ENCODE assay signal across 20 cellular contexts in the genomic region with DNA sequence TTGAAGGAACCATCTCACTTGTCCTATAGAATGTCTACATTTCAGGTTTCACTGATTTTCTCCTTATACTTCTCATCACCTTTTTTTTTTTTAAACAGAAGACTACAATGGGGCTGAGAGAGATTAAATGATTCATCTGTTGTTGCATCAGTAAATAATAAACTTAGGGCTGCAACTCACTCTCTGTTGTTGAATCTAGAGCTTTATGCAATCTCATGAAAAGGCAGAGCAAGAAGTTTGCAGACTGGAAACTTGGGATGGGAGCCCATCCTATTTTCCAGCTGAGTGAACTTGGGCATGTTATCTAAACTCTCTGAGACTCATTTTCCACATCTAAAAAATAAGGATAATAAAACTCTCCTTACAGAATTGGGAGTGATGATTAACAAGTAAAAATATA. TPM values are rescaled to one million over a fixed set of nuclear protein-coding genes. Genes with fewer than 3 reads are reported as not detected.
DNase-seq lines count a peak whose midpoint lies in the region; ATAC-seq, FAIRE-seq and TF ChIP-seq lines count a peak whose summit lies in the region.
"Had no signal": no experiment of that assay in that cellular context is flagged by ENCODE, and none has a peak within 500 bp of the region (broad histone marks: within the 10 kb centered on the region; RNA-seq: fewer than 3 reads in every experiment).

No MANE protein-coding gene starts in this region.

- no peaks in the 10 kb centered on the region for H3K27me3 Mint-ChIP-seq in astrocyte (ENCODE audit: low read depth, unreplicated experiment)

- H4K20me1 ChIP-seq in astrocyte (ENCODE audit: insufficient read depth, low read length) = no peaks in the 10 kb centered on the region

- H3K36me3 ChIP-seq in HEK293 (ENCODE audit: control insufficient read depth in 2 of 2, insufficient read depth in 1 of 2, low read length in 2 of 2) (no peaks in the 10 kb centered on the region), astrocyte (ENCODE audit: insufficient read depth, low read length) (no peaks in the 10 kb centered on the region), thoracic aorta (no peaks in the 10 kb centered on the region), prostate gland (no peaks in the 10 kb centered on the region)
- H3K36me3 ChIP-seq: neutrophil, Peyer's patch, tibial nerve had no signal

- DNase-seq in astrocyte (ENCODE audit: low read depth) (peak; percentile 58), fibroblast of pulmonary artery (ENCODE audit: low read depth) (peak; percentile 66), thoracic aorta (ENCODE audit: low spot score) (no peak), prostate gland (ENCODE audit: low spot score) (no peak), amniotic stem cell (lab: John Stamatoyannopoulos, UW) (no peak), HT-29 (ENCODE audit: low spot score) (no peak), NCI-H2107 treated with DMSO at 0.1 percent for 48 hours (lab: John Stamatoyannopoulos, UW; ENCODE audit: unreplicated experiment) (no peak)
- DNase-seq: dorsolateral prefrontal cortex; H9; midbrain; NCI-H2081; Peyer's patch; stimulated activated CD4-positive, alpha-beta T cell treated with anti-CD3 and anti-CD28 coated beads, Interleukin-4, amount 100 ng/mL, for 1 hour; stimulated activated CD8-positive, alpha-beta memory T cell treated with anti-CD3 and anti-CD28 coated beads, Interleukin-4, amount 100 ng/mL, for 48 hours had no signal

- no peak for ATAC-seq in thoracic aorta (ENCODE audit: insufficient number of reproducible peaks, low FRiP score, low read depth)
- ATAC-seq: WTC11 had no signal

- no peak overlapping the region for H3K4me3 Mint-ChIP-seq in astrocyte (ENCODE audit: unreplicated experiment)
- H3K4me3 Mint-ChIP-seq: H9, WTC11 had no signal

- H2AFZ ChIP-seq in astrocyte (ENCODE audit: low read depth, low read length) = no peak overlapping the region

- no peaks in the 10 kb centered on the region for H3K27me3 ChIP-seq in astrocyte (ENCODE audit: insufficient read depth, low read length)
- no peaks in the 10 kb centered on the region for H3K27me3 ChIP-seq in thoracic aorta (replicated peaks; ENCODE audit: insufficient read depth)
- H3K27me3 ChIP-seq in prostate gland (replicated peaks; ENCODE audit: insufficient read depth) = no peaks in the 10 kb centered on the region
- H3K27me3 ChIP-seq: dorsolateral prefrontal cortex, neutrophil, Peyer's patch, tibial nerve had no signal

- 0 out of 2 replicates have a peak, but pooled peaks cover 3% of the 10 kb centered on the region for H3K4me1 ChIP-seq in HEK293 (ENCODE audit: control insufficient read depth, insufficient read depth, low read length)
- peaks cover 11% of the 10 kb centered on the region for H3K4me1 ChIP-seq in astrocyte (ENCODE audit: insufficient read depth, low read length)
- peaks cover 35 to 52% of the 10 kb centered on the region in 2 donors for H3K4me1 ChIP-seq in thoracic aorta (ENCODE audit: control insufficient read depth in 1 of 2, low read depth in 2 of 2)
- H3K4me1 ChIP-seq in prostate gland (replicated peaks) = no peaks in the 10 kb centered on the region
- H3K4me1 ChIP-seq: Peyer's patch had no signal

- TF ChIP-seq CTCF in HEK293 (tag by site-specific recombination; IDR thresholded peaks at IDR 0.05) (no peak), astrocyte (IDR thresholded peaks at IDR 0.05; ENCODE audit: insufficient read depth, low read depth, low read length) (no peak), fibroblast of pulmonary artery (IDR thresholded peaks at IDR 0.05; ENCODE audit: low read length, missing control alignments) (no peak), thoracic aorta (IDR thresholded peaks at IDR 0.05) (no peak), prostate gland (IDR thresholded peaks at IDR 0.05) (no peak)

- H3K27ac ChIP-seq in HEK293 (ENCODE audit: extremely low read depth, low read depth, low read length) (no peak overlapping the region), astrocyte (ENCODE audit: low read depth, low read length) (no peak overlapping the region), thoracic aorta (peak overlapping the region; percentile 33 to 39), prostate gland (no peak overlapping the region)
- H3K27ac ChIP-seq: dorsolateral prefrontal cortex, neutrophil, Peyer's patch had no signal

- FAIRE-seq in astrocyte (lab: Jason Lieb, UNC) = no peak

- no peak overlapping the region for H3K4me3 ChIP-seq in HEK293 (ENCODE audit: low read depth, low read length)
- no peak overlapping the region for H3K4me3 ChIP-seq in astrocyte (ENCODE audit: insufficient read depth, low read depth, low read length)
- no peak overlapping the region for H3K4me3 ChIP-seq in fibroblast of pulmonary artery (replicated peaks; ENCODE audit: low read depth, low read length)
- H3K4me3 ChIP-seq in thoracic aorta = no peak overlapping the region
- H3K4me3 ChIP-seq in prostate gland = no peak overlapping the region
- H3K4me3 ChIP-seq: dorsolateral prefrontal cortex, Peyer's patch, tibial nerve had no signal

- CTCF ChIA-PET in HEK293 (lab: Yijun Ruan, JAX) = no interaction called here

- POLR2A ChIA-PET in HEK293 (lab: Yijun Ruan, JAX) = no interaction called here

- no peak for TF ChIP-seq POLR2A in prostate gland (IDR thresholded peaks at IDR 0.05)

- H3K36me3 Mint-ChIP-seq in astrocyte (ENCODE audit: low read depth, unreplicated experiment) = no peaks in the 10 kb centered on the region

- H3K4me2 ChIP-seq in astrocyte (ENCODE audit: low read length) = no peak overlapping the region

- no peaks in the 10 kb centered on the region for H3K9me3 Mint-ChIP-seq in astrocyte (ENCODE audit: unreplicated experiment)
- H3K9me3 Mint-ChIP-seq: activated T-helper 2 cell treated with anti-CD3 and anti-CD28 coated beads, Interferon-gamma antibody, Interleukin-2, Interleukin-4, amounts not matched to agents 10 μg/mL and 5 μg/mL and 100 μg/mL, durations not matched to agents 14 hours and 24 hours and 36 hours; H9 had no signal

- H3K9me3 ChIP-seq in HEK293 (ENCODE audit: control insufficient read depth, insufficient read depth, low read depth, low read length) (no peaks in the 10 kb centered on the region), astrocyte (ENCODE audit: insufficient read depth, low read depth, low read length) (no peaks in the 10 kb centered on the region), thoracic aorta (no peaks in the 10 kb centered on the region), prostate gland (no peaks in the 10 kb centered on the region)
- H3K9me3 ChIP-seq: neutrophil, Peyer's patch had no signal

- H3K4me1 Mint-ChIP-seq in astrocyte (ENCODE audit: low read depth, unreplicated experiment) = peaks cover 12% of the 10 kb centered on the region
- H3K4me1 Mint-ChIP-seq: H9, WTC11 had no signal

- H3K27ac Mint-ChIP-seq in astrocyte (ENCODE audit: unreplicated experiment) = no peak overlapping the region
- H3K27ac Mint-ChIP-seq: activated T-helper 2 cell treated with anti-CD3 and anti-CD28 coated beads, Interferon-gamma antibody, Interleukin-2, Interleukin-4, amounts not matched to agents 10 μg/mL and 5 μg/mL and 100 μg/mL, durations not matched to agents 14 hours and 24 hours and 36 hours; H9; WTC11 had no signal

- no peaks in the 10 kb centered on the region for H3K79me2 ChIP-seq in astrocyte (ENCODE audit: insufficient read depth, low read length)

- intact Hi-C loops in prostate gland (cut with DNase I) = no loop called here

- no peak overlapping the region for H3K9ac ChIP-seq in astrocyte (ENCODE audit: low read length)

TF ChIP-seq in HEK293, 187 proteins besides CTCF, POLR2A, EP300 and RAD21:
- TF ChIP-seq FEZF1 (tag by site-specific recombination; IDR thresholded peaks at IDR 0.05) (peak; percentile 47; the same call in 1 of the 2 replicates), ZNF157 (tag by site-specific recombination; IDR thresholded peaks at IDR 0.05) (no peak)
- TF ChIP-seq, protein P1, sequence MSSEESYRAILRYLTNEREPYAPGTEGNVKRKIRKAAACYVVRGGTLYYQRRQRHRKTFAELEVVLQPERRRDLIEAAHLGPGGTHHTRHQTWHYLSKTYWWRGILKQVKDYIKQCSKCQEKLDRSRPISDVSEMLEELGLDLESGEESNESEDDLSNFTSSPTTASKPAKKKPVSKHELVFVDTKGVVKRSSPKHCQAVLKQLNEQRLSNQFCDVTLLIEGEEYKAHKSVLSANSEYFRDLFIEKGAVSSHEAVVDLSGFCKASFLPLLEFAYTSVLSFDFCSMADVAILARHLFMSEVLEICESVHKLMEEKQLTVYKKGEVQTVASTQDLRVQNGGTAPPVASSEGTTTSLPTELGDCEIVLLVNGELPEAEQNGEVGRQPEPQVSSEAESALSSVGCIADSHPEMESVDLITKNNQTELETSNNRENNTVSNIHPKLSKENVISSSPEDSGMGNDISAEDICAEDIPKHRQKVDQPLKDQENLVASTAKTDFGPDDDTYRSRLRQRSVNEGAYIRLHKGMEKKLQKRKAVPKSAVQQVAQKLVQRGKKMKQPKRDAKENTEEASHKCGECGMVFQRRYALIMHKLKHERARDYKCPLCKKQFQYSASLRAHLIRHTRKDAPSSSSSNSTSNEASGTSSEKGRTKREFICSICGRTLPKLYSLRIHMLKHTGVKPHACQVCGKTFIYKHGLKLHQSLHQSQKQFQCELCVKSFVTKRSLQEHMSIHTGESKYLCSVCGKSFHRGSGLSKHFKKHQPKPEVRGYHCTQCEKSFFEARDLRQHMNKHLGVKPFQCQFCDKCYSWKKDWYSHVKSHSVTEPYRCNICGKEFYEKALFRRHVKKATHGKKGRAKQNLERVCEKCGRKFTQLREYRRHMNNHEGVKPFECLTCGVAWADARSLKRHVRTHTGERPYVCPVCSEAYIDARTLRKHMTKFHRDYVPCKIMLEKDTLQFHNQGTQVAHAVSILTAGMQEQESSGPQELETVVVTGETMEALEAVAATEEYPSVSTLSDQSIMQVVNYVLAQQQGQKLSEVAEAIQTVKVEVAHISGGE (tag by site-specific recombination; conservative IDR thresholded peaks at IDR 0.05; ENCODE audit: low read depth) = no peak

RNA-seq across cellular contexts. Expression of a gene that starts 58.4 kb away (rescaled TPM):
- total RNA-seq in astrocyte = 0.32 TPM in 1 of 2 replicates, not detected in the other
- total RNA-seq in thoracic aorta = 10 to 100 TPM; 31.7 to 35.2 TPM
- 1 to 10 TPM; 4.1 to 6.0 TPM for total RNA-seq in prostate gland
- not detected in 2 replicates for total RNA-seq in HT-29 (2014; rRNA removed; shearing (Covaris generic))
- total RNA-seq: activated CD8-positive, alpha-beta memory T cell treated with anti-CD3 and anti-CD28 coated beads for 36 hours; activated T-helper 2 cell treated with anti-CD3 and anti-CD28 coated beads, Interferon-gamma antibody, Interleukin-2, Interleukin-4, amounts not matched to agents 10 μg/mL and 5 μg/mL and 100 μg/mL, durations not matched to agents 14 hours and 24 hours and 36 hours; WTC11 had no signal

Comparison
In these comparisons a context has a peak if more than half of its experiments do, and no peak if none do; other contexts are left out.
1. H3K27ac ChIP-seq: peak in thoracic aorta (2 of 2); none in HEK293 (single experiment), astrocyte (single experiment) and prostate gland (0 of 2).
2. DNase-seq: peak in astrocyte (single experiment) and fibroblast of pulmonary artery (single experiment); none in thoracic aorta (single experiment), prostate gland (single experiment), amniotic stem cell (single experiment), HT-29 (single experiment) and NCI-H2107 treated with DMSO at 0.1 percent for 48 hours (single experiment).
3. RNA of a gene that starts 58.4 kb away (total RNA-seq): 31.7 to 35.2 TPM in thoracic aorta; 4.1 to 6.0 TPM in prostate gland, 0.32 TPM in astrocyte and not detected in HT-29; every median in the first group is over 4 times any median in the second.